ENCODE assay signal across 1 cellular context in genomic region chr2:227880460-227880859, GRCh38.
TF ChIP-seq lines count a peak whose summit lies in the region.

No MANE protein-coding gene starts in this region.

TF ChIP-seq in GM23338, 12 proteins besides CTCF, POLR2A, EP300 and RAD21:
- TF ChIP-seq ZNF462 (CRISPR knock-in tag; IDR thresholded peaks at IDR 0.05) (no peak), REST (IDR thresholded peaks at IDR 0.05; ENCODE audit: unreplicated experiment) (no peak), ETS1 (IDR thresholded peaks at IDR 0.05) (no peak), POLR2AphosphoS5 (IDR thresholded peaks at IDR 0.05; ENCODE audit: low read depth) (no peak), NANOG (IDR thresholded peaks at IDR 0.05; ENCODE audit: borderline replicate concordance) (no peak), ZNF331 (CRISPR knock-in tag; IDR thresholded peaks at IDR 0.05; ENCODE audit: low read depth) (no peak), JUNB (IDR thresholded peaks at IDR 0.05; ENCODE audit: unreplicated experiment) (no peak), CREB1 (CRISPR knock-in tag; IDR thresholded peaks at IDR 0.05; ENCODE audit: low read depth) (no peak), ZNF114 (CRISPR knock-in tag; IDR thresholded peaks at IDR 0.05) (no peak), EZH2 (IDR thresholded peaks at IDR 0.05; ENCODE audit: low read depth, unreplicated experiment) (no peak), STAT1 (IDR thresholded peaks at IDR 0.05; ENCODE audit: unreplicated experiment) (no peak), EZH2phosphoT487 (IDR thresholded peaks at IDR 0.05; ENCODE audit: unreplicated experiment) (no peak)
